12 cellular contexts compared by ENCODE assay signal in the genomic region with DNA sequence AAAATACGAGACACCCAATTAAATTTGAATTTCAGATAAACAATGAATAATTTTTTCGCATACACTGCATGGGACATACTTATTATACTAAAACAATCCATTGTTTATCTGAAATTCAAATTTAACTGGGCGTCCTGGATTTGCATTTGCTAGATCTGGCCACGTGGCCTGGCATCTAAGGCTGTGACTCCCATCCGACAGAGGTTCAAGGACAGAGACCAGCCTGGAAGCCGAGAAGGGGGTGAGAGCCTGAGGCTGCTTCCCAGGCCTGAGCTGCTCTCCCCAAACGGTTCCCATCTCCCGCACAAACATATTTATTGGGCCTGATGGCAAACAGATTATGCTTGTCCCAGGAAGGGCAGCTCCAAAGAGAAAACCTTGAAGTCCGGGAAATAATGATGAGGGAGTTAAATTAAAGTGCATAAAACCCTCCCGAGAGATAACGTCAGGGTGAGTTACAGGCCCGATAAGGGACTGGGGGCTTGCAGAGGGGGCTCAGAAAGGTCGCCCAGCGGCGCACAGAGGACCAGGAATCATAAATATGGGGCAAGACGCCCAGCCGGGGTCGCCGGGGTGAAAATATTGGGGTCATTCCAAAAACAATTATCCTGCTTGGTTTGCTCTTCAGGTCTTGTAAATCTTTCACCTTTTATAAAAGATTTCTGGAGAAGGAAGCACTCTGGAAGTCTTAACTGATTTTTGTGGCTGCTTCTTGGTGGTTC.
"Had no signal": no experiment of that assay in that cellular context is flagged by ENCODE, and none has a peak within 500 bp of the region (broad histone marks: within the 10 kb centered on the region; RNA-seq: fewer than 3 reads in every experiment).

No MANE protein-coding gene starts in this region.

- ATAC-seq: activated naive CD8-positive, alpha-beta T cell treated with anti-CD3 and anti-CD28 coated beads, Interleukin-2, amount 50 U/mL, for 24 hours; left colon had no signal

- H3K27ac ChIP-seq: dorsolateral prefrontal cortex, esophagus muscularis mucosa, tibial artery had no signal

- H3K9me3 Mint-ChIP-seq: activated naive CD8-positive, alpha-beta T cell treated with anti-CD3 and anti-CD28 coated beads, Interleukin-2, amount 50 U/mL, for 24 hours; neural crest cell had no signal

- H3K36me3 ChIP-seq: esophagus muscularis mucosa, tibial artery had no signal

- H3K4me3 Mint-ChIP-seq: activated naive CD8-positive, alpha-beta T cell treated with anti-CD3 and anti-CD28 coated beads, Interleukin-2, amount 50 U/mL, for 24 hours; neural crest cell had no signal

- H3K27me3 Mint-ChIP-seq: activated naive CD8-positive, alpha-beta T cell treated with anti-CD3 and anti-CD28 coated beads, Interleukin-2, amount 50 U/mL, for 24 hours had no signal

- H3K4me3 ChIP-seq: dorsolateral prefrontal cortex, esophagus muscularis mucosa, tibial artery had no signal

- DNase-seq: activated CD4-positive, alpha-beta T cell treated with anti-CD3 and anti-CD28 coated beads for 48 hours; activated CD8-positive, alpha-beta memory T cell treated with anti-CD3 and anti-CD28 coated beads for 24 hours; activated naive CD4-positive, alpha-beta T cell treated with Interleukin-2 at 50 U/mL for 16 hours; activated naive CD8-positive, alpha-beta T cell treated with anti-CD3 and anti-CD28 coated beads, Interleukin-2, amount 50 U/mL, for 24 hours; dorsolateral prefrontal cortex; glutamatergic neuron; left colon; mesenchymal stem cell; retina; tibial artery had no signal

- H3K4me1 Mint-ChIP-seq: activated naive CD8-positive, alpha-beta T cell treated with anti-CD3 and anti-CD28 coated beads, Interleukin-2, amount 50 U/mL, for 24 hours had no signal

- H3K27ac Mint-ChIP-seq: activated naive CD8-positive, alpha-beta T cell treated with anti-CD3 and anti-CD28 coated beads, Interleukin-2, amount 50 U/mL, for 24 hours had no signal

- H3K4me1 ChIP-seq: tibial artery had no signal

- H3K27me3 ChIP-seq: dorsolateral prefrontal cortex, esophagus muscularis mucosa, tibial artery had no signal

- H3K9me3 ChIP-seq: esophagus muscularis mucosa, tibial artery had no signal
